In genomic region chr3:197495059-197495455, GRCh38 we compare ENCODE assay signal across 17 cellular contexts.
DNase-seq lines count a peak whose midpoint lies in the region; ATAC-seq and TF ChIP-seq lines count a peak whose summit lies in the region.
"Had no signal": no experiment of that assay in that cellular context is flagged by ENCODE, and none has a peak within 500 bp of the region (broad histone marks: within the 10 kb centered on the region; RNA-seq: fewer than 3 reads in every experiment).

No MANE protein-coding gene starts in this region.

- H3K27ac Mint-ChIP-seq in brain = peak overlapping the region in 4 of 5 experiments; percentile 72 to 99 (median 88)
- H3K27ac Mint-ChIP-seq: activated CD4-positive, alpha-beta memory T cell treated with anti-CD3 and anti-CD28 coated beads, Interleukin-2, amount 10 ng/mL, durations not matched to agents 7 days and 5 days; naive thymus-derived CD8-positive, alpha-beta T cell had no signal

- intact Hi-C loops in A673 (cut with micrococcal nuclease; ENCODE audit: unreplicated experiment) = no loop called here

- peaks cover 61% of the 10 kb centered on the region for H3K4me1 Mint-ChIP-seq in brain
- H3K4me1 Mint-ChIP-seq: activated CD4-positive, alpha-beta memory T cell treated with anti-CD3 and anti-CD28 coated beads, Interleukin-2, amount 10 ng/mL, durations not matched to agents 7 days and 5 days; naive thymus-derived CD8-positive, alpha-beta T cell had no signal

- H3K27me3 Mint-ChIP-seq in brain = peaks cover 3% of the 10 kb centered on the region

- no peak overlapping the region for H3K4me3 ChIP-seq in A673 (ENCODE audit: low read depth, low read length, poor library complexity, severe bottlenecking)
- H3K4me3 ChIP-seq: SJCRH30, tibial artery had no signal

- ATAC-seq in GM21360 (IDR thresholded peaks at IDR 0.05; ENCODE audit: unreplicated experiment) = no peak
- ATAC-seq: naive thymus-derived CD8-positive, alpha-beta T cell had no signal

- H3K4me1 ChIP-seq in A673 (ENCODE audit: insufficient read depth, low read length, poor library complexity, severe bottlenecking) = peaks cover 27% of the 10 kb centered on the region

- TF ChIP-seq CTCF in A673 (conservative IDR thresholded peaks at IDR 0.05; ENCODE audit: low read depth, low read length) (no peak), GM20000 (IDR thresholded peaks at IDR 0.05; ENCODE audit: extremely low read depth, missing control alignments) (no peak), brain (conservative IDR thresholded peaks at IDR 0.05) (no peak)

- peak overlapping the region; percentile 72 for H3K27ac ChIP-seq in A673 (ENCODE audit: low read depth, low read length, poor library complexity, severe bottlenecking)
- H3K27ac ChIP-seq: SJCRH30, tibial artery had no signal

- POLR2A ChIA-PET in A673 (lab: Charles Lee; ENCODE audit: low non-redundant PET) = no interaction called here

- no peaks in the 10 kb centered on the region for H3K27me3 ChIP-seq in A673 (replicated peaks; ENCODE audit: insufficient read depth, low read depth, low read length, poor library complexity)
- H3K27me3 ChIP-seq: SJCRH30, tibial artery had no signal

- H3K4me3 Mint-ChIP-seq in brain = no peak overlapping the region
- H3K4me3 Mint-ChIP-seq: activated CD4-positive, alpha-beta memory T cell treated with anti-CD3 and anti-CD28 coated beads, Interleukin-2, amount 10 ng/mL, durations not matched to agents 7 days and 5 days; naive thymus-derived CD8-positive, alpha-beta T cell had no signal

- H3K36me3 ChIP-seq in A673 (ENCODE audit: insufficient read depth, low read length, poor library complexity, severe bottlenecking) = no peaks in the 10 kb centered on the region
- H3K36me3 ChIP-seq: SJCRH30, tibial artery had no signal

- H3K9me3 Mint-ChIP-seq in brain = peaks cover 0 to 15% (median 9%) of the 10 kb centered on the region in 5 experiments

- H3K9me3 ChIP-seq in A673 (ENCODE audit: low read depth, low read length, poor library complexity, severe bottlenecking) = no peaks in the 10 kb centered on the region
- H3K9me3 ChIP-seq: SJCRH30, tibial artery had no signal

- H3K36me3 Mint-ChIP-seq in brain = no peaks in the 10 kb centered on the region
- H3K36me3 Mint-ChIP-seq: naive thymus-derived CD8-positive, alpha-beta T cell had no signal

- BruUV-seq in A673 (replicated peaks; lab: Mats Ljungman, UMichigan) = no TSS peak

- DNase-seq in A673 (ENCODE audit: low spot score) (no peak), GM20000 (ENCODE audit: low spot score) (peak; percentile 54), lung microvascular endothelial cell (ENCODE audit: low read depth in 2 of 2) (peak; percentile 73 to 85), T-helper 1 cell (no peak), NCI-H510A treated with DMSO at 0.1 percent for 48 hours (lab: John Stamatoyannopoulos, UW) (no peak)
- no peak for DNase-seq in activated CD4-positive, CD25-positive, alpha-beta regulatory T cell (lab: John Stamatoyannopoulos, UW)
- DNase-seq: activated CD4-positive, alpha-beta memory T cell treated with anti-CD3 and anti-CD28 coated beads, Interleukin-2, amount 10 ng/mL, durations not matched to agents 7 days and 5 days; amniotic stem cell; GOT3; KG1; NCI-H1105; retina; tibial artery had no signal

- CTCF ChIA-PET in A673 (lab: Charles Lee) = no interaction called here

Comparison
In these comparisons a context has a peak if more than half of its experiments do, and no peak if none do; other contexts are left out.
1. DNase-seq: peak in GM20000 (single experiment) and lung microvascular endothelial cell (2 of 2); none in A673 (single experiment), T-helper 1 cell (0 of 5), NCI-H510A treated with DMSO at 0.1 percent for 48 hours (single experiment) and activated CD4-positive, CD25-positive, alpha-beta regulatory T cell (0 of 4).